Comparison of ENCODE assay signal across 16 cellular contexts in genomic region chr5:59569158-59569557, GRCh38.
"Had no signal": no experiment of that assay in that cellular context is flagged by ENCODE, and none has a peak within 500 bp of the region (broad histone marks: within the 10 kb centered on the region; RNA-seq: fewer than 3 reads in every experiment).

No MANE protein-coding gene starts in this region.

- H3K27ac ChIP-seq: thyroid gland had no signal

- FAIRE-seq: bronchial epithelial cell had no signal

- H3K27me3 ChIP-seq: thyroid gland had no signal

- H3K4me3 ChIP-seq: thyroid gland had no signal

- H3K9me3 ChIP-seq: thyroid gland had no signal

- H3K4me3 Mint-ChIP-seq: activated T-cell treated with anti-CD3 and anti-CD28 coated beads, Interleukin-2, amount 50 U/mL, for 72 hours; natural killer cell treated with Interleukin-12 subunit alpha and Interleukin-12 subunit beta and Interleukin-15 and Interleukin-18, amount 100 ng/mL, for 72 hours had no signal

- H3K4me1 ChIP-seq: thyroid gland had no signal

- H3K27me3 Mint-ChIP-seq: natural killer cell treated with Interleukin-12 subunit alpha and Interleukin-12 subunit beta and Interleukin-15 and Interleukin-18, amount 100 ng/mL, for 72 hours had no signal

- H3K27ac Mint-ChIP-seq: activated T-cell treated with anti-CD3 and anti-CD28 coated beads, Interleukin-2, amount 50 U/mL, for 72 hours had no signal

- H3K9me3 Mint-ChIP-seq: activated T-cell treated with anti-CD3 and anti-CD28 coated beads, Interleukin-2, amount 50 U/mL, for 72 hours had no signal

- H3K36me3 ChIP-seq: thyroid gland had no signal

- ATAC-seq: activated CD4-positive, CD25-positive, alpha-beta regulatory T cell treated with anti-CD3 and anti-CD28 coated beads, Interleukin-2, amount 50 U/mL, for 24 hours; activated T-cell treated with anti-CD3 and anti-CD28 coated beads, Interleukin-2, amount 50 U/mL, for 72 hours had no signal

- DNase-seq: activated CD4-positive, alpha-beta T cell treated with anti-CD3 and anti-CD28 coated beads, Interleukin-2, amount 50 U/mL, for 1 hour; activated CD8-positive, alpha-beta memory T cell treated with anti-CD3 and anti-CD28 coated beads, Interleukin-2, amount 50 U/mL, for 48 hours; activated effector memory CD4-positive, alpha-beta T cell treated with anti-CD3 and anti-CD28 coated beads, Interleukin-2, amount 50 U/mL, for 16 hours; activated naive CD4-positive, alpha-beta T cell treated with anti-CD3 and anti-CD28 coated beads, Interleukin-2, amount 50 U/mL, for 16 hours; activated T-cell treated with anti-CD3 and anti-CD28 coated beads, Interleukin-2, amount 50 U/mL, for 72 hours; cerebellar nuclear complex; cortex of kidney; effector CD4-positive, alpha-beta T cell; occipital lobe; stimulated activated CD4-positive, alpha-beta T cell treated with anti-CD3 and anti-CD28 coated beads, Interleukin-12 subunit alpha, Interleukin-12 subunit beta, amount 100 ng/mL, for 4 hours; stimulated activated CD4-positive, alpha-beta T cell treated with anti-CD3 and anti-CD28 coated beads, Interleukin-1b, Interleukin-23, amount 100 ng/mL, for 48 hours; stimulated activated naive CD4-positive, alpha-beta T cell treated with Interleukin-2 at 50 U/mL for 16 hours; thyroid gland had no signal
